Comparison of ENCODE assay signal across 1 cellular context in the genomic region with DNA sequence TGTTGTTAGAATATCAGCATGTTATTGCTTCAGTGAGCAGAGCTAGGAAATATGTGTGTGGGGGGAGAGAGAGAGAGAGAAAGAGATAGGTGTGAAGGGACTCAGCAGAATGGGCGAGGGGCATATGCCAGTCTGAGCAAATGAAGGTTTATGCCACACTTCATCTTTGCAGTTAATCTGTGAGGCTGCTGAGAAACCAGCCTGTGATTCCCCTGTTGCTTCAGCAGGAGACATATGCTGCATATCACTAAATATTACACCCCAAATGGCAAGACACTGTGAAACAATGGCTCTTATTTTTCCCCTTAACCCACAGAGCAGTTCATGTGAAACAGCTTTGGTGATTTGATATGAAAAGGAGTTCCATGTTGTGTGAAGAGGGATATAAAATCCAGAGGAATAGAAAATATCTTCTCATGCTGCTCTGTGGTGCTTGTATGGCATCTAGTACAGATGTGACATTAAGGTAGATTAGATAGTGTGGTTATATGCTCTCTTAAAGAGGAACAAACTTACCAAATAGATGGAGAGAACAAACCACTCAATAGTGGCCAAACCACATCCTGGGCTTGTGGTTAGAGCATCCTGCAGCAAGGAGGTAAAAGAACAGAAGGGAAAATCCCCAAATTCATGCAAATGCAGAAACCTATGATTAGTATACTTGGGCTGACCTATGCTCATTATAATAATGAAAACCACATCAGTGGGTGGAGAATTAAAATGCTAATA.
TF ChIP-seq lines count a peak whose summit lies in the region.

No MANE protein-coding gene starts in this region.

TF ChIP-seq in GM12878, 131 proteins besides CTCF, POLR2A, EP300 and RAD21 (continued from another document and continues in another):
- TF ChIP-seq, protein P1, sequence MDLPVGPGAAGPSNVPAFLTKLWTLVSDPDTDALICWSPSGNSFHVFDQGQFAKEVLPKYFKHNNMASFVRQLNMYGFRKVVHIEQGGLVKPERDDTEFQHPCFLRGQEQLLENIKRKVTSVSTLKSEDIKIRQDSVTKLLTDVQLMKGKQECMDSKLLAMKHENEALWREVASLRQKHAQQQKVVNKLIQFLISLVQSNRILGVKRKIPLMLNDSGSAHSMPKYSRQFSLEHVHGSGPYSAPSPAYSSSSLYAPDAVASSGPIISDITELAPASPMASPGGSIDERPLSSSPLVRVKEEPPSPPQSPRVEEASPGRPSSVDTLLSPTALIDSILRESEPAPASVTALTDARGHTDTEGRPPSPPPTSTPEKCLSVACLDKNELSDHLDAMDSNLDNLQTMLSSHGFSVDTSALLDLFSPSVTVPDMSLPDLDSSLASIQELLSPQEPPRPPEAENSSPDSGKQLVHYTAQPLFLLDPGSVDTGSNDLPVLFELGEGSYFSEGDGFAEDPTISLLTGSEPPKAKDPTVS (IDR thresholded peaks at IDR 0.05; ENCODE audit: low read depth, low read length) = no peak
- TF ChIP-seq RELA (IDR thresholded peaks at IDR 0.05; ENCODE audit: borderline replicate concordance, partially characterized antibody) = no peak
- no peak for TF ChIP-seq POLR2AphosphoS5 (IDR thresholded peaks at IDR 0.05; ENCODE audit: low read length)
- peak; percentile 89; the same call in 1 of the 2 replicates for TF ChIP-seq ZNF217 (IDR thresholded peaks at IDR 0.05)
- no peak for TF ChIP-seq NFYA (IDR thresholded peaks at IDR 0.05; ENCODE audit: borderline replicate concordance, low read depth, low read length)
- TF ChIP-seq SREBF1 (IDR thresholded peaks at IDR 0.05; ENCODE audit: low read length) = no peak; the same call in 1 of the 2 replicates
- TF ChIP-seq, protein P2, sequence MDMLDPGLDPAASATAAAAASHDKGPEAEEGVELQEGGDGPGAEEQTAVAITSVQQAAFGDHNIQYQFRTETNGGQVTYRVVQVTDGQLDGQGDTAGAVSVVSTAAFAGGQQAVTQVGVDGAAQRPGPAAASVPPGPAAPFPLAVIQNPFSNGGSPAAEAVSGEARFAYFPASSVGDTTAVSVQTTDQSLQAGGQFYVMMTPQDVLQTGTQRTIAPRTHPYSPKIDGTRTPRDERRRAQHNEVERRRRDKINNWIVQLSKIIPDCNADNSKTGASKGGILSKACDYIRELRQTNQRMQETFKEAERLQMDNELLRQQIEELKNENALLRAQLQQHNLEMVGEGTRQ (IDR thresholded peaks at IDR 0.05; ENCODE audit: borderline replicate concordance, low read depth, low read length) = no peak
- TF ChIP-seq SREBF2 (IDR thresholded peaks at IDR 0.05; ENCODE audit: low read length) = no peak
- peak; percentile 34 for TF ChIP-seq SP1 (IDR thresholded peaks at IDR 0.05; ENCODE audit: low read depth, low read length)
- no peak for TF ChIP-seq SMC3 (IDR thresholded peaks at IDR 0.05; ENCODE audit: borderline replicate concordance, low read length)
- TF ChIP-seq BRCA1 (IDR thresholded peaks at IDR 0.05; ENCODE audit: low read depth, low read length) = no peak
- no peak for TF ChIP-seq SUZ12 (IDR thresholded peaks at IDR 0.05; ENCODE audit: unreplicated experiment)
- TF ChIP-seq SPI1 (IDR thresholded peaks at IDR 0.05; ENCODE audit: borderline replicate concordance, insufficient read depth, low read depth, low read length) = no peak
- no peak for TF ChIP-seq EGR1 (IDR thresholded peaks at IDR 0.05; ENCODE audit: borderline replicate concordance in 1 of 2, low read depth in 2 of 2, low read length in 2 of 2)
- no peak for TF ChIP-seq SMARCA5 (IDR thresholded peaks at IDR 0.05)
- no peak for TF ChIP-seq POLR2AphosphoS2 (IDR thresholded peaks at IDR 0.05; ENCODE audit: low read depth, low read length)
- TF ChIP-seq MTA3 (IDR thresholded peaks at IDR 0.05; ENCODE audit: borderline replicate concordance, low read length) = peak; percentile 85; the same call in 1 of the 2 replicates
- no peak for TF ChIP-seq RAD51 (IDR thresholded peaks at IDR 0.05)
- TF ChIP-seq, protein P3, sequence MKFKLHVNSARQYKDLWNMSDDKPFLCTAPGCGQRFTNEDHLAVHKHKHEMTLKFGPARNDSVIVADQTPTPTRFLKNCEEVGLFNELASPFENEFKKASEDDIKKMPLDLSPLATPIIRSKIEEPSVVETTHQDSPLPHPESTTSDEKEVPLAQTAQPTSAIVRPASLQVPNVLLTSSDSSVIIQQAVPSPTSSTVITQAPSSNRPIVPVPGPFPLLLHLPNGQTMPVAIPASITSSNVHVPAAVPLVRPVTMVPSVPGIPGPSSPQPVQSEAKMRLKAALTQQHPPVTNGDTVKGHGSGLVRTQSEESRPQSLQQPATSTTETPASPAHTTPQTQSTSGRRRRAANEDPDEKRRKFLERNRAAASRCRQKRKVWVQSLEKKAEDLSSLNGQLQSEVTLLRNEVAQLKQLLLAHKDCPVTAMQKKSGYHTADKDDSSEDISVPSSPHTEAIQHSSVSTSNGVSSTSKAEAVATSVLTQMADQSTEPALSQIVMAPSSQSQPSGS (IDR thresholded peaks at IDR 0.05; ENCODE audit: low read length) = peak; percentile 82
- TF ChIP-seq IKZF1 (conservative IDR thresholded peaks at IDR 0.05) = peak; percentile 86
- no peak for TF ChIP-seq CBX3 (IDR thresholded peaks at IDR 0.05; ENCODE audit: borderline replicate concordance, low read depth)
- TF ChIP-seq BMI1 (IDR thresholded peaks at IDR 0.05; ENCODE audit: borderline replicate concordance) = peak; percentile 73; the same call in 1 of the 2 replicates
- peak; percentile 73; the same call in 1 of the 2 replicates for TF ChIP-seq MEF2A (IDR thresholded peaks at IDR 0.05; ENCODE audit: insufficient read depth, low read depth, low read length)
- no peak for TF ChIP-seq SMAD5 (IDR thresholded peaks at IDR 0.05; ENCODE audit: low read depth)
- TF ChIP-seq, protein P4, sequence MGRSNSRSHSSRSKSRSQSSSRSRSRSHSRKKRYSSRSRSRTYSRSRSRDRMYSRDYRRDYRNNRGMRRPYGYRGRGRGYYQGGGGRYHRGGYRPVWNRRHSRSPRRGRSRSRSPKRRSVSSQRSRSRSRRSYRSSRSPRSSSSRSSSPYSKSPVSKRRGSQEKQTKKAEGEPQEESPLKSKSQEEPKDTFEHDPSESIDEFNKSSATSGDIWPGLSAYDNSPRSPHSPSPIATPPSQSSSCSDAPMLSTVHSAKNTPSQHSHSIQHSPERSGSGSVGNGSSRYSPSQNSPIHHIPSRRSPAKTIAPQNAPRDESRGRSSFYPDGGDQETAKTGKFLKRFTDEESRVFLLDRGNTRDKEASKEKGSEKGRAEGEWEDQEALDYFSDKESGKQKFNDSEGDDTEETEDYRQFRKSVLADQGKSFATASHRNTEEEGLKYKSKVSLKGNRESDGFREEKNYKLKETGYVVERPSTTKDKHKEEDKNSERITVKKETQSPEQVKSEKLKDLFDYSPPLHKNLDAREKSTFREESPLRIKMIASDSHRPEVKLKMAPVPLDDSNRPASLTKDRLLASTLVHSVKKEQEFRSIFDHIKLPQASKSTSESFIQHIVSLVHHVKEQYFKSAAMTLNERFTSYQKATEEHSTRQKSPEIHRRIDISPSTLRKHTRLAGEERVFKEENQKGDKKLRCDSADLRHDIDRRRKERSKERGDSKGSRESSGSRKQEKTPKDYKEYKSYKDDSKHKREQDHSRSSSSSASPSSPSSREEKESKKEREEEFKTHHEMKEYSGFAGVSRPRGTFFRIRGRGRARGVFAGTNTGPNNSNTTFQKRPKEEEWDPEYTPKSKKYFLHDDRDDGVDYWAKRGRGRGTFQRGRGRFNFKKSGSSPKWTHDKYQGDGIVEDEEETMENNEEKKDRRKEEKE (IDR thresholded peaks at IDR 0.05) = no peak
- TF ChIP-seq GABPA (IDR thresholded peaks at IDR 0.05; ENCODE audit: low read depth) = no peak
- TF ChIP-seq JUND (IDR thresholded peaks at IDR 0.05; ENCODE audit: low read depth, low read length) = no peak
- no peak for TF ChIP-seq CHD4 (IDR thresholded peaks at IDR 0.05)
- TF ChIP-seq, protein P5, sequence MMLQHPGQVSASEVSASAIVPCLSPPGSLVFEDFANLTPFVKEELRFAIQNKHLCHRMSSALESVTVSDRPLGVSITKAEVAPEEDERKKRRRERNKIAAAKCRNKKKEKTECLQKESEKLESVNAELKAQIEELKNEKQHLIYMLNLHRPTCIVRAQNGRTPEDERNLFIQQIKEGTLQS (IDR thresholded peaks at IDR 0.05; ENCODE audit: borderline replicate concordance, extremely low read depth, low read depth, low read length) = no peak
- TF ChIP-seq TAF1 (IDR thresholded peaks at IDR 0.05; ENCODE audit: borderline replicate concordance, low read depth, low read length) = no peak
- TF ChIP-seq, protein P6, sequence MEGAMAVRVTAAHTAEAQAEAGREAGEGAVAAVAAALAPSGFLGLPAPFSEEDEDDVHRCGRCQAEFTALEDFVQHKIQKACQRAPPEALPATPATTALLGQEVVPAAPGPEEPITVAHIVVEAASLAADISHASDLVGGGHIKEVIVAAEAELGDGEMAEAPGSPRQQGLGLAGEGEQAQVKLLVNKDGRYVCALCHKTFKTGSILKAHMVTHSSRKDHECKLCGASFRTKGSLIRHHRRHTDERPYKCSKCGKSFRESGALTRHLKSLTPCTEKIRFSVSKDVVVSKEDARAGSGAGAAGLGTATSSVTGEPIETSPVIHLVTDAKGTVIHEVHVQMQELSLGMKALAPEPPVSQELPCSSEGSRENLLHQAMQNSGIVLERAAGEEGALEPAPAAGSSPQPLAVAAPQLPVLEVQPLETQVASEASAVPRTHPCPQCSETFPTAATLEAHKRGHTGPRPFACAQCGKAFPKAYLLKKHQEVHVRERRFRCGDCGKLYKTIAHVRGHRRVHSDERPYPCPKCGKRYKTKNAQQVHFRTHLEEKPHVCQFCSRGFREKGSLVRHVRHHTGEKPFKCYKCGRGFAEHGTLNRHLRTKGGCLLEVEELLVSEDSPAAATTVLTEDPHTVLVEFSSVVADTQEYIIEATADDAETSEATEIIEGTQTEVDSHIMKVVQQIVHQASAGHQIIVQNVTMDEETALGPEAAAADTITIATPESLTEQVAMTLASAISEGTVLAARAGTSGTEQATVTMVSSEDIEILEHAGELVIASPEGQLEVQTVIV (IDR thresholded peaks at IDR 0.05; ENCODE audit: borderline replicate concordance, partially characterized antibody) = no peak
- TF ChIP-seq ZNF274 (IDR thresholded peaks at IDR 0.05; ENCODE audit: insufficient read depth, insufficient read length) = no peak
- TF ChIP-seq FOS (IDR thresholded peaks at IDR 0.05; ENCODE audit: borderline replicate concordance, extremely low read depth, insufficient read length) = no peak
- no peak for TF ChIP-seq NR2C2 (IDR thresholded peaks at IDR 0.05; ENCODE audit: borderline replicate concordance, control insufficient read depth, insufficient read length, low read depth)
- no peak for TF ChIP-seq YBX1 (IDR thresholded peaks at IDR 0.05)
- TF ChIP-seq FOXK2 (IDR thresholded peaks at IDR 0.05) = no peak
- TF ChIP-seq, protein P7, sequence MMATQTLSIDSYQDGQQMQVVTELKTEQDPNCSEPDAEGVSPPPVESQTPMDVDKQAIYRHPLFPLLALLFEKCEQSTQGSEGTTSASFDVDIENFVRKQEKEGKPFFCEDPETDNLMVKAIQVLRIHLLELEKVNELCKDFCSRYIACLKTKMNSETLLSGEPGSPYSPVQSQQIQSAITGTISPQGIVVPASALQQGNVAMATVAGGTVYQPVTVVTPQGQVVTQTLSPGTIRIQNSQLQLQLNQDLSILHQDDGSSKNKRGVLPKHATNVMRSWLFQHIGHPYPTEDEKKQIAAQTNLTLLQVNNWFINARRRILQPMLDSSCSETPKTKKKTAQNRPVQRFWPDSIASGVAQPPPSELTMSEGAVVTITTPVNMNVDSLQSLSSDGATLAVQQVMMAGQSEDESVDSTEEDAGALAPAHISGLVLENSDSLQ (IDR thresholded peaks at IDR 0.05) = no peak; the same call in 1 of the 2 replicates
- no peak for TF ChIP-seq IRF4 (IDR thresholded peaks at IDR 0.05; ENCODE audit: low read depth, low read length)
- TF ChIP-seq MYC (IDR thresholded peaks at IDR 0.05; ENCODE audit: insufficient read depth, insufficient read length, insufficient replicate concordance, low read length, severe bottlenecking) = no peak
- TF ChIP-seq, protein P8, sequence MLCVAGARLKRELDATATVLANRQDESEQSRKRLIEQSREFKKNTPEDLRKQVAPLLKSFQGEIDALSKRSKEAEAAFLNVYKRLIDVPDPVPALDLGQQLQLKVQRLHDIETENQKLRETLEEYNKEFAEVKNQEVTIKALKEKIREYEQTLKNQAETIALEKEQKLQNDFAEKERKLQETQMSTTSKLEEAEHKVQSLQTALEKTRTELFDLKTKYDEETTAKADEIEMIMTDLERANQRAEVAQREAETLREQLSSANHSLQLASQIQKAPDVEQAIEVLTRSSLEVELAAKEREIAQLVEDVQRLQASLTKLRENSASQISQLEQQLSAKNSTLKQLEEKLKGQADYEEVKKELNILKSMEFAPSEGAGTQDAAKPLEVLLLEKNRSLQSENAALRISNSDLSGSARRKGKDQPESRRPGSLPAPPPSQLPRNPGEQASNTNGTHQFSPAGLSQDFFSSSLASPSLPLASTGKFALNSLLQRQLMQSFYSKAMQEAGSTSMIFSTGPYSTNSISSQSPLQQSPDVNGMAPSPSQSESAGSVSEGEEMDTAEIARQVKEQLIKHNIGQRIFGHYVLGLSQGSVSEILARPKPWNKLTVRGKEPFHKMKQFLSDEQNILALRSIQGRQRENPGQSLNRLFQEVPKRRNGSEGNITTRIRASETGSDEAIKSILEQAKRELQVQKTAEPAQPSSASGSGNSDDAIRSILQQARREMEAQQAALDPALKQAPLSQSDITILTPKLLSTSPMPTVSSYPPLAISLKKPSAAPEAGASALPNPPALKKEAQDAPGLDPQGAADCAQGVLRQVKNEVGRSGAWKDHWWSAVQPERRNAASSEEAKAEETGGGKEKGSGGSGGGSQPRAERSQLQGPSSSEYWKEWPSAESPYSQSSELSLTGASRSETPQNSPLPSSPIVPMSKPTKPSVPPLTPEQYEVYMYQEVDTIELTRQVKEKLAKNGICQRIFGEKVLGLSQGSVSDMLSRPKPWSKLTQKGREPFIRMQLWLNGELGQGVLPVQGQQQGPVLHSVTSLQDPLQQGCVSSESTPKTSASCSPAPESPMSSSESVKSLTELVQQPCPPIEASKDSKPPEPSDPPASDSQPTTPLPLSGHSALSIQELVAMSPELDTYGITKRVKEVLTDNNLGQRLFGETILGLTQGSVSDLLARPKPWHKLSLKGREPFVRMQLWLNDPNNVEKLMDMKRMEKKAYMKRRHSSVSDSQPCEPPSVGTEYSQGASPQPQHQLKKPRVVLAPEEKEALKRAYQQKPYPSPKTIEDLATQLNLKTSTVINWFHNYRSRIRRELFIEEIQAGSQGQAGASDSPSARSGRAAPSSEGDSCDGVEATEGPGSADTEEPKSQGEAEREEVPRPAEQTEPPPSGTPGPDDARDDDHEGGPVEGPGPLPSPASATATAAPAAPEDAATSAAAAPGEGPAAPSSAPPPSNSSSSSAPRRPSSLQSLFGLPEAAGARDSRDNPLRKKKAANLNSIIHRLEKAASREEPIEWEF (IDR thresholded peaks at IDR 0.05; ENCODE audit: insufficient replicate concordance, low read depth, low read length) = no peak
- TF ChIP-seq, protein P9, sequence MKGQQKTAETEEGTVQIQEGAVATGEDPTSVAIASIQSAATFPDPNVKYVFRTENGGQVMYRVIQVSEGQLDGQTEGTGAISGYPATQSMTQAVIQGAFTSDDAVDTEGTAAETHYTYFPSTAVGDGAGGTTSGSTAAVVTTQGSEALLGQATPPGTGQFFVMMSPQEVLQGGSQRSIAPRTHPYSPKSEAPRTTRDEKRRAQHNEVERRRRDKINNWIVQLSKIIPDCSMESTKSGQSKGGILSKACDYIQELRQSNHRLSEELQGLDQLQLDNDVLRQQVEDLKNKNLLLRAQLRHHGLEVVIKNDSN (IDR thresholded peaks at IDR 0.05; ENCODE audit: borderline replicate concordance, extremely low read length, insufficient read depth, low read depth, low read length) = no peak
